In genomic region chr4:40255722-40256281, GRCh38 we compare ENCODE assay signal across 10 cellular contexts. TPM values are rescaled to one million over a fixed set of nuclear protein-coding genes. Genes with fewer than 3 reads are reported as not detected.
DNase-seq lines count a peak whose midpoint lies in the region; ATAC-seq, FAIRE-seq and TF ChIP-seq lines count a peak whose summit lies in the region.
"Had no signal": no experiment of that assay in that cellular context is flagged by ENCODE, and none has a peak within 500 bp of the region (broad histone marks: within the 10 kb centered on the region; RNA-seq: fewer than 3 reads in every experiment).

No MANE protein-coding gene starts in this region.

- H3K9me3 ChIP-seq in A549 (no peaks in the 10 kb centered on the region), HCT116 (ENCODE audit: control insufficient read depth in 1 of 2, insufficient read depth in 1 of 2, low read depth in 1 of 2, low read length in 2 of 2) (no peaks in the 10 kb centered on the region)
- H3K9me3 ChIP-seq: heart left ventricle had no signal

- H3K27me3 Mint-ChIP-seq in activated CD8-positive, alpha-beta T cell treated with anti-CD3 and anti-CD28 coated beads for 36 hours, result no peaks in the 10 kb centered on the region

- RAD21 ChIA-PET in HCT116 (lab: Charles Lee; ENCODE audit: low non-redundant PET in 1 of 2, low total read pairs in 2 of 2, uncharacterized antibody in 2 of 2, unreplicated experiment in 2 of 2), result no interaction called here

- peak; percentile 64 to 96 for DNase-seq in A549 (ENCODE audit: low read depth in 1 of 2, low spot score in 1 of 2)
- DNase-seq in HCT116 (ENCODE audit: low read depth, low spot score), result peak; percentile 97
- no peak for DNase-seq in activated CD8-positive, alpha-beta T cell treated with anti-CD3 and anti-CD28 coated beads for 36 hours
- DNase-seq in NK-92 (lab: John Stamatoyannopoulos, UW; ENCODE audit: unreplicated experiment), result no peak
- DNase-seq in GM10248 (ENCODE audit: extremely low spot score), result no peak
- DNase-seq: heart left ventricle; stimulated activated naive CD4-positive, alpha-beta T cell had no signal

- no peaks in the 10 kb centered on the region for H3K27me3 ChIP-seq in HCT116 (ENCODE audit: insufficient read depth, low read length)
- H3K27me3 ChIP-seq: heart left ventricle had no signal

- no peaks in the 10 kb centered on the region for H3K9me3 Mint-ChIP-seq in activated CD8-positive, alpha-beta T cell treated with anti-CD3 and anti-CD28 coated beads for 36 hours

- TF ChIP-seq RAD21 in A549 (conservative IDR thresholded peaks at IDR 0.05 in 1 of 2, IDR thresholded peaks at IDR 0.05 in 1 of 2) (no peak; a peak in 1 of 5 replicates), HCT116 (IDR thresholded peaks at IDR 0.05; ENCODE audit: low read depth) (peak; percentile 30; the same call in 1 of the 2 replicates)

- BruUV-seq in HCT116 (replicated peaks; lab: Mats Ljungman, UMichigan), result TSS peak; percentile 88

- H3K79me2 ChIP-seq in HCT116 (ENCODE audit: insufficient read depth, low read length), result no peaks in the 10 kb centered on the region

- no peak overlapping the region for H3K4me3 ChIP-seq in A549
- H3K4me3 ChIP-seq in HCT116 (replicated peaks in 1 of 2; ENCODE audit: low read depth in 1 of 2, low read length in 2 of 2), result peak overlapping the region in 1 of 2 experiments; percentile 37; a peak in 2 of 4 replicates
- H3K4me3 ChIP-seq: heart left ventricle had no signal

- H3K4me1 ChIP-seq in A549 (peaks cover 57% of the 10 kb centered on the region), HCT116 (ENCODE audit: control insufficient read depth in 1 of 2, insufficient read depth in 2 of 2, low read length in 2 of 2) (peaks cover 30 to 78% of the 10 kb centered on the region in 2 experiments)

- peak overlapping the region; percentile 82 for H3K27ac Mint-ChIP-seq in activated CD8-positive, alpha-beta T cell treated with anti-CD3 and anti-CD28 coated beads for 36 hours

- H3K27ac ChIP-seq in A549, result peak overlapping the region; percentile 89 to 92
- peak overlapping the region; percentile 71 for H3K27ac ChIP-seq in HCT116 (ENCODE audit: low read depth, low read length)
- H3K27ac ChIP-seq: heart left ventricle had no signal

- no peaks in the 10 kb centered on the region for H3K36me3 ChIP-seq in HCT116 (ENCODE audit: control insufficient read depth in 1 of 2, insufficient read depth in 2 of 2, low read length in 2 of 2)
- H3K36me3 ChIP-seq: heart left ventricle had no signal

- TF ChIP-seq POLR2A in A549 (IDR thresholded peaks at IDR 0.05; ENCODE audit: low read length) (no peak), HCT116 (IDR thresholded peaks at IDR 0.05; ENCODE audit: borderline replicate concordance, extremely low read depth, insufficient read depth, insufficient read length) (no peak)

- H3K4me1 Mint-ChIP-seq in activated CD8-positive, alpha-beta T cell treated with anti-CD3 and anti-CD28 coated beads for 36 hours (ENCODE audit: low read depth), result peaks cover 75% of the 10 kb centered on the region

- peaks cover 3% of the 10 kb centered on the region for H3K36me3 Mint-ChIP-seq in activated CD8-positive, alpha-beta T cell treated with anti-CD3 and anti-CD28 coated beads for 36 hours (ENCODE audit: low read depth)

- 10% methylated on average over 1 of the region's 1 CpG for WGBS in A549 (ENCODE audit: missing lambda C conversion rate)

- peak; percentile 70 to 73; a peak in 3 of 5 replicates for TF ChIP-seq EP300 in A549 (IDR thresholded peaks at IDR 0.05)

- intact Hi-C loops in HCT116 (cut with micrococcal nuclease), result loop anchor here (1.0 kb wide), 1 partner anchor 28 kb away; no protein-coding TSS in a partner anchor
- intact Hi-C loops in activated CD8-positive, alpha-beta T cell treated with anti-CD3 and anti-CD28 coated beads for 36 hours (cut with micrococcal nuclease), result loop anchor here (2.0 kb wide), 1 partner anchor 51 kb away; no protein-coding TSS in a partner anchor

- FAIRE-seq in A549 (lab: Jason Lieb, UNC), result peak; percentile 63
- peak; percentile 83 for FAIRE-seq in islet of Langerhans (lab: Jason Lieb, UNC)

- POLR2A ChIA-PET in A549 (lab: Yijun Ruan, JAX), result interaction anchor here (1.5 kb wide), 1 partner anchor 199 kb away, joined by 4 read pairs; the partner anchor contains the start of gene N4BP2
- POLR2A ChIA-PET in HCT116 (lab: Charles Lee), result no interaction called here
- POLR2A ChIA-PET in activated CD8-positive, alpha-beta T cell treated with anti-CD3 and anti-CD28 coated beads for 36 hours (lab: Charles Lee), result interaction anchor here (0.8 to 5.1 kb wide), 9 partner anchors 9 to 54 kb away, joined by 3 to 24 read pairs (median 6); no protein-coding TSS in a partner anchor
- POLR2A ChIA-PET in GM10248 (lab: Yijun Ruan, JAX), result no interaction called here

- ATAC-seq in A549, result peak; percentile 90 to 95
- ATAC-seq in HCT116, result peak; percentile 71
- peak; percentile 7 for ATAC-seq in activated CD8-positive, alpha-beta T cell treated with anti-CD3 and anti-CD28 coated beads for 36 hours
- ATAC-seq in GM21360 (IDR thresholded peaks at IDR 0.05; ENCODE audit: unreplicated experiment), result no peak
- ATAC-seq in GM19463 (IDR thresholded peaks at IDR 0.05; ENCODE audit: unreplicated experiment), result no peak

- H3K4me2 ChIP-seq in A549 (peak overlapping the region; percentile 70), HCT116 (ENCODE audit: low read length) (peak overlapping the region; percentile 72)

- no peak for TF ChIP-seq CTCF in A549 (IDR thresholded peaks at IDR 0.05)
- no peak for TF ChIP-seq CTCF in HCT116 (IDR thresholded peaks at IDR 0.05 in 2 of 3, conservative IDR thresholded peaks at IDR 0.05 in 1 of 3; ENCODE audit: borderline replicate concordance in 1 of 3, insufficient read depth in 1 of 3, low read depth in 2 of 3, low read length in 2 of 3)
- TF ChIP-seq CTCF in activated CD8-positive, alpha-beta T cell treated with anti-CD3 and anti-CD28 coated beads for 36 hours (IDR thresholded peaks at IDR 0.05), result no peak
- no peak for TF ChIP-seq CTCF in GM10248 (IDR thresholded peaks at IDR 0.05; ENCODE audit: control extremely low read depth, extremely low read depth, low read depth, missing control alignments)

- H4K20me1 ChIP-seq in HCT116 (ENCODE audit: insufficient read depth), result no peaks in the 10 kb centered on the region

- H3K9ac ChIP-seq in HCT116 (ENCODE audit: low read length), result peak overlapping the region; percentile 51

- H3K4me3 Mint-ChIP-seq in activated CD8-positive, alpha-beta T cell treated with anti-CD3 and anti-CD28 coated beads for 36 hours, result no peak overlapping the region

- H3K9me2 ChIP-seq in HCT116 (ENCODE audit: insufficient read depth), result no peaks in the 10 kb centered on the region

- no peak overlapping the region for H2AFZ ChIP-seq in HCT116 (ENCODE audit: low read depth, low read length, poor library complexity, severe bottlenecking)

- CTCF ChIA-PET in A549 (lab: Yijun Ruan, JAX), result interaction anchor here (0.9 kb wide), 2 partner anchors 53 to 54 kb away, joined by 3 read pairs; no protein-coding TSS in a partner anchor
- CTCF ChIA-PET in HCT116 (lab: Charles Lee), result interaction anchor here (1.1 kb wide), 1 partner anchor 61 kb away, joined by 5 read pairs; no protein-coding TSS in a partner anchor
- CTCF ChIA-PET in activated CD8-positive, alpha-beta T cell treated with anti-CD3 and anti-CD28 coated beads for 36 hours (lab: Charles Lee), result interaction anchor here (0.7 to 1.2 kb wide), 5 partner anchors 9 to 56 kb away, joined by 3 to 5 read pairs (median 3); no protein-coding TSS in a partner anchor
- CTCF ChIA-PET in GM10248 (lab: Yijun Ruan, JAX), result interaction anchor here (1.1 to 1.5 kb wide), 3 partner anchors 33 to 69 kb away, joined by 3 to 4 read pairs (median 3); no protein-coding TSS in a partner anchor

TF ChIP-seq in A549, 52 proteins besides CTCF, POLR2A, EP300 and RAD21 (continues in another document):
- TF ChIP-seq JUNB (IDR thresholded peaks at IDR 0.05) (peak; percentile 93), USF2 (IDR thresholded peaks at IDR 0.05) (0 out of 2 replicates have a peak, but pooled peaks have one; percentile 4), CHD2 (IDR thresholded peaks at IDR 0.05; ENCODE audit: low read length, partially characterized antibody) (no peak), SREBF2 (IDR thresholded peaks at IDR 0.05) (no peak), JUN (IDR thresholded peaks at IDR 0.05) (peak; percentile 53 to 70; a peak in 2 of 5 replicates), FOSL2 (IDR thresholded peaks at IDR 0.05) (peak; percentile 84), FOSL2 (CRISPR knock-in tag; IDR thresholded peaks at IDR 0.05) (peak; percentile 97)

TF ChIP-seq in HCT116, 20 proteins besides CTCF, POLR2A, EP300 and RAD21 (continues in another document):
- TF ChIP-seq ATF3 (IDR thresholded peaks at IDR 0.05) (peak; percentile 67), ZFX (IDR thresholded peaks at IDR 0.05) (no peak), SRF (IDR thresholded peaks at IDR 0.05; ENCODE audit: low read depth) (peak; percentile 76), CEBPB (IDR thresholded peaks at IDR 0.05; ENCODE audit: low read depth) (peak; percentile 81), YY1 (IDR thresholded peaks at IDR 0.05; ENCODE audit: extremely low read depth, insufficient replicate concordance, low read depth, low read length) (peak; percentile 60), SP1 (IDR thresholded peaks at IDR 0.05; ENCODE audit: low read depth) (peak; percentile 93), ELF1 (IDR thresholded peaks at IDR 0.05; ENCODE audit: borderline replicate concordance, low read depth) (no peak), JUND (IDR thresholded peaks at IDR 0.05) (peak; percentile 99), TCF7L2 (IDR thresholded peaks at IDR 0.05; ENCODE audit: borderline replicate concordance, extremely low read depth, insufficient read depth, insufficient read length) (peak; percentile 87)

RNA-seq across cellular contexts. Expression of gene RHOH, which starts 59.0 kb away (rescaled TPM):
- polyA plus RNA-seq in A549 (2011; rRNA removed) (0.26 and 0.33 TPM in 2 replicates), A549 (2017; fragmentation: RNase III; extraction: RNeasy Plus Mini Kit Qiagen cat#74134 plus additional on column Dnase treatment) (0.07 to 0.08 TPM in 2 of 3 replicates, not detected in the other)
- polyA plus RNA-seq in A549 (2012; cell fraction: cytosol; rRNA removed), result 0.06 and 0.11 TPM in 2 replicates
- polyA plus RNA-seq in A549 (2012; cell fraction: nucleus; rRNA removed), result 0.17 and 0.34 TPM in 2 replicates
- 0.33 and 0.39 TPM in 2 replicates for polyA minus RNA-seq in A549 (2011; rRNA and poly(A)+ RNA removed)
- 0.74 TPM for total RNA-seq in HCT116 (2021; ENCODE audit: unreplicated experiment)
- polyA plus RNA-seq in HCT116 (2012), result 0.01 and 0.03 TPM in 2 replicates
- 100 to 1,000 TPM; 121 to 126 TPM for total RNA-seq in activated CD8-positive, alpha-beta T cell treated with anti-CD3 and anti-CD28 coated beads for 36 hours

Comparison
In these comparisons a context has a peak if more than half of its experiments do, and no peak if none do; other contexts are left out.
1. ATAC-seq: peak in A549 (2 of 2), HCT116 (single experiment) and activated CD8-positive, alpha-beta T cell treated with anti-CD3 and anti-CD28 coated beads for 36 hours (single experiment); none in GM21360 (single experiment) and GM19463 (single experiment).
2. DNase-seq: peak in A549 (2 of 2) and HCT116 (single experiment); none in activated CD8-positive, alpha-beta T cell treated with anti-CD3 and anti-CD28 coated beads for 36 hours (single experiment), NK-92 (single experiment) and GM10248 (single experiment).
3. RNA of gene RHOH, which starts 59.0 kb away (total RNA-seq): 121 to 126 TPM in activated CD8-positive, alpha-beta T cell treated with anti-CD3 and anti-CD28 coated beads for 36 hours; 0.74 TPM in HCT116 (single experiment); every median in the first group is over 10 times any median in the second.
4. POLR2A ChIA-PET loops: an anchor here in A549 (1.5 kb wide) and activated CD8-positive, alpha-beta T cell treated with anti-CD3 and anti-CD28 coated beads for 36 hours (0.8 to 5.1 kb wide); none called in HCT116 and GM10248.
5. Of the 6 proteins assayed by ChIP-seq in both A549 and HCT116: peak only in A549: none; only in HCT116: CEBPB and RAD21; in both: MAX; in neither: 3.